Comparison of ENCODE assay signal across 16 cellular contexts in genomic region chr17:50382931-50383330, GRCh38.
"Had no signal": no experiment of that assay in that cellular context is flagged by ENCODE, and none has a peak within 500 bp of the region (broad histone marks: within the 10 kb centered on the region; RNA-seq: fewer than 3 reads in every experiment).

No MANE protein-coding gene starts in this region.

- H3K27ac Mint-ChIP-seq: nephron; stimulated activated memory B cell treated with anti-CD40 and anti-IgM and Interleukin-4, amounts not matched to agents 10 μg/mL and 1 μg/mL and 100 μg/mL, for 72 hours had no signal

- ATAC-seq: esophagus mucosa; heart left ventricle; stimulated activated memory B cell treated with anti-CD40 and anti-IgM and Interleukin-4, amounts not matched to agents 10 μg/mL and 1 μg/mL and 100 μg/mL, for 72 hours had no signal

- DNase-seq: caudate nucleus; effector CD4-positive, alpha-beta T cell; heart left ventricle; hippocampal formation; kidney glomerular epithelial cell; mesendoderm; naive B cell; sigmoid colon; stimulated activated CD4-positive, alpha-beta T cell treated with anti-CD3 and anti-CD28 coated beads, Interleukin-12 subunit alpha, Interleukin-12 subunit beta, amount 100 ng/mL, for 4 hours; stimulated activated CD4-positive, alpha-beta T cell treated with anti-CD3 and anti-CD28 coated beads, Interleukin-4, amount 100 ng/mL, for 24 hours; stomach; substantia nigra; transverse colon had no signal

- H3K27me3 Mint-ChIP-seq: naive B cell; stimulated activated memory B cell treated with anti-CD40 and anti-IgM and Interleukin-4, amounts not matched to agents 10 μg/mL and 1 μg/mL and 100 μg/mL, for 72 hours had no signal

- H3K4me3 Mint-ChIP-seq: naive B cell; nephron; stimulated activated memory B cell treated with anti-CD40 and anti-IgM and Interleukin-4, amounts not matched to agents 10 μg/mL and 1 μg/mL and 100 μg/mL, for 72 hours had no signal

- H3K9me3 Mint-ChIP-seq: naive B cell; nephron; stimulated activated memory B cell treated with anti-CD40 and anti-IgM and Interleukin-4, amounts not matched to agents 10 μg/mL and 1 μg/mL and 100 μg/mL, for 72 hours had no signal

- H3K4me1 Mint-ChIP-seq: nephron had no signal
